Comparison of ENCODE assay signal across 16 cellular contexts in the genomic region with DNA sequence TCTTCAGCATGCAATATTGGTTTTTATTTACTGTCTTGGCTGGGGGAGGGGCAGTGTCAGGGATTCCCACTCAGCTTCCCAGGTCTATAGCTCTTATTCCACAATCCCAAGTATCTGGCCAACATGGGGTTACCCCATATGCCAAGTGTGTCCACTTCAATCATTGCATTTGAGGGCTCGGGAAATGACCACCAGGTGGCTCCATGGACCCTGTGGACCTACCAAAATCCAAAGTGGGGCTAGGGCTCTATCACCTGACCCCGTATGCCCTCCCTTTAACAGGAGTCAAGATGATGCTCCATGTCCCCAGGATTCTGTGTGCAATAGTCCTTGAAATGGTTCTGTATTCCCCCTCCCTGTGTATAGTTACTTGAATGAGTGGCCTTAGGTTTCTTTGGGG. TPM values are rescaled to one million over a fixed set of nuclear protein-coding genes. Genes with fewer than 3 reads are reported as not detected.
DNase-seq lines count a peak whose midpoint lies in the region; ATAC-seq, FAIRE-seq and TF ChIP-seq lines count a peak whose summit lies in the region.
"Had no signal": no experiment of that assay in that cellular context is flagged by ENCODE, and none has a peak within 500 bp of the region (broad histone marks: within the 10 kb centered on the region; RNA-seq: fewer than 3 reads in every experiment).

No MANE protein-coding gene starts in this region.

- TF ChIP-seq EP300 in HepG2 (IDR thresholded peaks at IDR 0.05; ENCODE audit: low read depth in 2 of 2, low read length in 2 of 2) (no peak), HepG2 (CRISPR knock-in tag; IDR thresholded peaks at IDR 0.05; ENCODE audit: borderline replicate concordance) (no peak)

- TF ChIP-seq CTCF in BE2C (IDR thresholded peaks at IDR 0.05; ENCODE audit: low read depth, low read length) (peak; percentile 51), GM13977 (IDR thresholded peaks at IDR 0.05; ENCODE audit: extremely low read depth, insufficient read depth, missing control alignments) (peak; percentile 16), WTC11 (IDR thresholded peaks at IDR 0.05) (no peak), HepG2 (CRISPR knock-in tag; IDR thresholded peaks at IDR 0.05) (peak; percentile 50; the same call in 1 of the 2 replicates)

- no peaks in the 10 kb centered on the region; the same call in 1 of the 2 replicates for H3K4me1 Mint-ChIP-seq in WTC11
- no peaks in the 10 kb centered on the region for H3K4me1 Mint-ChIP-seq in activated CD4-positive, alpha-beta memory T cell treated with anti-CD3 and anti-CD28 coated beads, Interleukin-2, amount 10 ng/mL, durations not matched to agents 7 days and 5 days

- ATAC-seq in WTC11: peak; percentile 64
- peak; percentile 16; the same call in 1 of the 3 replicates for ATAC-seq in HepG2
- ATAC-seq: Right ventricle myocardium inferior had no signal

- no peak for FAIRE-seq in HepG2 (lab: Jason Lieb, UNC)
- FAIRE-seq: GM12891 had no signal

- POLR2A ChIA-PET in WTC11 (lab: Charles Lee): no interaction called here
- POLR2A ChIA-PET in HepG2 (lab: Yijun Ruan, JAX): no interaction called here
- POLR2A ChIA-PET in activated CD4-positive, alpha-beta memory T cell treated with anti-CD3 and anti-CD28 coated beads, Interleukin-2, amount 10 ng/mL, durations not matched to agents 7 days and 5 days (lab: Charles Lee): no interaction called here

- no peaks in the 10 kb centered on the region for H4K20me1 ChIP-seq in HepG2 (ENCODE audit: insufficient read depth, low read length)

- CTCF ChIA-PET in WTC11 (lab: Charles Lee): interaction anchor here (1.2 to 1.6 kb wide), 3 partner anchors 10 to 45 kb away, joined by 3 to 5 read pairs (median 3); partner anchors contain the start of gene PER2
- CTCF ChIA-PET in HepG2 (lab: Yijun Ruan, JAX; ENCODE audit: low intra/inter-chr PET ratio, low total read pairs): no interaction called here
- CTCF ChIA-PET in activated CD4-positive, alpha-beta memory T cell treated with anti-CD3 and anti-CD28 coated beads, Interleukin-2, amount 10 ng/mL, durations not matched to agents 7 days and 5 days (lab: Charles Lee): no interaction called here

- in situ Hi-C loops in GM13977 (cut with MboI; ENCODE audit: low pct_unique_long_range_greater_than_20kb, low sequenced_read_pairs, unreplicated experiment): no loop called here
- in situ Hi-C loops in HepG2 (cut with HindIII; ENCODE audit: extremely low pct_ligation_motif_present, low pct_unique_long_range_greater_than_20kb): no loop called here

- intact Hi-C loops in HepG2 (cut with micrococcal nuclease; ENCODE audit: unreplicated experiment): loop anchor here (2.0 kb wide), 1 partner anchor 33 kb away; no protein-coding TSS in a partner anchor

- DNase-seq in BE2C: no peak
- DNase-seq in GM13977 (ENCODE audit: low spot score): no peak
- DNase-seq in WTC11 (ENCODE audit: low spot score): peak; percentile 49
- no peak for DNase-seq in HepG2 (ENCODE audit: low spot score)
- DNase-seq in stimulated activated CD8-positive, alpha-beta memory T cell treated with anti-CD3 and anti-CD28 coated beads, Interleukin-4, amount 100 ng/mL, for 48 hours: no peak
- DNase-seq in COLO829 (ENCODE audit: low spot score): no peak
- DNase-seq in SK-N-DZ (ENCODE audit: low spot score): no peak
- no peak for DNase-seq in activated CD4-positive, alpha-beta memory T cell treated with anti-CD3 and anti-CD28 coated beads, Interleukin-2, amount 10 ng/mL, durations not matched to agents 7 days and 5 days
- DNase-seq: activated T-cell treated with anti-CD3 and anti-CD28 coated beads for 4 hours; anterior cingulate cortex; hypothalamus; NCI-H226; stimulated activated CD4-positive, alpha-beta T cell treated with anti-CD3 and anti-CD28 coated beads, Interleukin-2, amount 100 ng/mL, for 48 hours had no signal

- H3K9me3 ChIP-seq in BE2C (no peaks in the 10 kb centered on the region), HepG2 (ENCODE audit: low read length) (no peaks in the 10 kb centered on the region)

- no peak overlapping the region for H2AFZ ChIP-seq in HepG2 (ENCODE audit: low read length)

- no peak overlapping the region for H3K4me3 ChIP-seq in BE2C (ENCODE audit: low read depth, low read length)
- no peak overlapping the region for H3K4me3 ChIP-seq in HepG2 (replicated peaks in 1 of 3; ENCODE audit: insufficient read depth in 1 of 3, low read depth in 2 of 3, low read length in 3 of 3)

- H3K4me3 Mint-ChIP-seq in WTC11: no peak overlapping the region
- no peak overlapping the region for H3K4me3 Mint-ChIP-seq in activated CD4-positive, alpha-beta memory T cell treated with anti-CD3 and anti-CD28 coated beads, Interleukin-2, amount 10 ng/mL, durations not matched to agents 7 days and 5 days
- H3K4me3 Mint-ChIP-seq: stimulated activated naive CD8-positive, alpha-beta T cell treated with anti-CD3 and anti-CD28 coated beads, Interleukin-15, Interleukin-2, amounts not matched to agents 100 ng/mL and 50 ng/mL, for 24 hours had no signal

- H3K27ac ChIP-seq in HepG2 (ENCODE audit: extremely low read length, insufficient read depth, low read length): no peak overlapping the region

- H3K36me3 ChIP-seq in BE2C (no peaks in the 10 kb centered on the region; the same call in 1 of the 2 replicates), HepG2 (replicated peaks in 1 of 2; ENCODE audit: control insufficient read depth in 1 of 2, insufficient read depth in 2 of 2, low read length in 2 of 2) (no peaks in the 10 kb centered on the region)

- BruUV-seq in HepG2 (replicated peaks; lab: Mats Ljungman, UMichigan): no TSS peak

- TF ChIP-seq POLR2A in HepG2 (IDR thresholded peaks at IDR 0.05; ENCODE audit: insufficient read depth in 1 of 2, low read depth in 2 of 2, low read length in 2 of 2): no peak

- H3K9ac ChIP-seq in HepG2 (ENCODE audit: insufficient read depth, low read depth, low read length): no peak overlapping the region

- H3K27ac Mint-ChIP-seq in WTC11: no peak overlapping the region
- no peak overlapping the region for H3K27ac Mint-ChIP-seq in activated CD4-positive, alpha-beta memory T cell treated with anti-CD3 and anti-CD28 coated beads, Interleukin-2, amount 10 ng/mL, durations not matched to agents 7 days and 5 days
- H3K27ac Mint-ChIP-seq: stimulated activated naive CD8-positive, alpha-beta T cell treated with anti-CD3 and anti-CD28 coated beads, Interleukin-15, Interleukin-2, amounts not matched to agents 100 ng/mL and 50 ng/mL, for 24 hours had no signal

- H3K36me3 Mint-ChIP-seq in WTC11: no peaks in the 10 kb centered on the region
- H3K36me3 Mint-ChIP-seq in activated CD4-positive, alpha-beta memory T cell treated with anti-CD3 and anti-CD28 coated beads, Interleukin-2, amount 10 ng/mL, durations not matched to agents 7 days and 5 days (ENCODE audit: low read depth): no peaks in the 10 kb centered on the region

- 43% methylated on average over 2 of the region's 2 CpGs for WGBS in HepG2 (ENCODE audit: low lambda C conversion rate)

- no peak for TF ChIP-seq RAD21 in HepG2 (CRISPR knock-in tag; IDR thresholded peaks at IDR 0.05)

- H3K79me2 ChIP-seq in HepG2 (ENCODE audit: insufficient read depth, low read length): no peaks in the 10 kb centered on the region

- no peaks in the 10 kb centered on the region for H3K27me3 Mint-ChIP-seq in WTC11 (ENCODE audit: low read depth)
- H3K27me3 Mint-ChIP-seq in activated CD4-positive, alpha-beta memory T cell treated with anti-CD3 and anti-CD28 coated beads, Interleukin-2, amount 10 ng/mL, durations not matched to agents 7 days and 5 days: peaks cover 9% of the 10 kb centered on the region

- no peak overlapping the region for H3K4me2 ChIP-seq in HepG2 (ENCODE audit: low read depth, low read length)

- H3K4me1 ChIP-seq in BE2C (no peaks in the 10 kb centered on the region), HepG2 (ENCODE audit: insufficient read depth, low read length) (peaks cover 23% of the 10 kb centered on the region)

- H3K27me3 ChIP-seq in BE2C (no peaks in the 10 kb centered on the region), HepG2 (ENCODE audit: control insufficient read depth in 1 of 2, insufficient read depth in 2 of 2, low read length in 2 of 2) (peaks cover 1 to 2% of the 10 kb centered on the region in 2 experiments; a peak in 3 of 5 replicates)

- H3K9me3 Mint-ChIP-seq in WTC11: no peaks in the 10 kb centered on the region
- H3K9me3 Mint-ChIP-seq in activated CD4-positive, alpha-beta memory T cell treated with anti-CD3 and anti-CD28 coated beads, Interleukin-2, amount 10 ng/mL, durations not matched to agents 7 days and 5 days: no peaks in the 10 kb centered on the region
- H3K9me3 Mint-ChIP-seq: stimulated activated naive CD8-positive, alpha-beta T cell treated with anti-CD3 and anti-CD28 coated beads, Interleukin-15, Interleukin-2, amounts not matched to agents 100 ng/mL and 50 ng/mL, for 24 hours had no signal

RNA-seq across cellular contexts. Expression of gene TRAF3IP1, which starts 12.1 kb away (rescaled TPM):
- 7.3 TPM for polyA plus RNA-seq in BE2C (2012; ENCODE audit: insufficient read depth, insufficient read length, low read depth)
- total RNA-seq in WTC11 (2021) (14.7 to 18.7 TPM (median 16.8 TPM) in 3 replicates), HepG2 (2016; rRNA removed; fragmentation: Illumina TruSeq; extraction: Trizol) (12.9 TPM in 2 replicates)
- 11.5 and 11.7 TPM in 2 replicates for total RNA-seq in HepG2 (2016; cell fraction: cytosol; rRNA removed; fragmentation: Illumina TruSeq; extraction: Trizol; ENCODE audit: low read depth)
- 12.5 and 15.2 TPM in 2 replicates for total RNA-seq in HepG2 (2016; cell fraction: insoluble cytoplasmic fraction; rRNA removed; fragmentation: Illumina TruSeq; extraction: Trizol)
- 8.5 and 9.1 TPM in 2 replicates for total RNA-seq in HepG2 (2016; cell fraction: membrane; rRNA removed; fragmentation: Illumina TruSeq; extraction: Trizol)
- 6.5 and 10.2 TPM in 2 replicates for total RNA-seq in HepG2 (2016; cell fraction: nucleus; rRNA removed; fragmentation: Illumina TruSeq; extraction: Trizol)
- 4.1 and 5.0 TPM in 2 replicates for polyA plus RNA-seq in HepG2 (2011; rRNA removed)
- polyA plus RNA-seq in HepG2 (2011; cell fraction: cytosol; rRNA removed): 2.7 and 3.7 TPM in 2 replicates
- polyA plus RNA-seq in HepG2 (2011; cell fraction: nucleus; rRNA removed): 4.1 and 4.3 TPM in 2 replicates
- polyA plus RNA-seq in HepG2 (2012): 7.5 and 8.6 TPM in 2 replicates
- 1.2 and 1.5 TPM in 2 replicates for polyA plus RNA-seq in HepG2 (2016; cell fraction: cytosol; fragmentation: Illumina TruSeq; extraction: Trizol; ENCODE audit: low read depth)
- polyA plus RNA-seq in HepG2 (2016; cell fraction: insoluble cytoplasmic fraction; fragmentation: Illumina TruSeq; extraction: Trizol; ENCODE audit: low read depth): 16.1 and 18.0 TPM in 2 replicates
- polyA plus RNA-seq in HepG2 (2016; cell fraction: membrane; fragmentation: Illumina TruSeq; extraction: Trizol; ENCODE audit: low read depth): 4.0 and 4.6 TPM in 2 replicates
- polyA plus RNA-seq in HepG2 (2016; cell fraction: nucleus; fragmentation: Illumina TruSeq; extraction: Trizol; ENCODE audit: insufficient read depth, low read depth): 17.1 and 17.8 TPM in 2 replicates
- 3.0 and 4.5 TPM in 2 replicates for polyA minus RNA-seq in HepG2 (2011; rRNA and poly(A)+ RNA removed; ENCODE audit: low replicate concordance)
- 2.3 and 3.6 TPM in 2 replicates for polyA minus RNA-seq in HepG2 (2011; cell fraction: cytosol; rRNA and poly(A)+ RNA removed)
- polyA minus RNA-seq in HepG2 (2011; cell fraction: nucleus; rRNA and poly(A)+ RNA removed): 2.7 and 3.7 TPM in 2 replicates
- 5.2 and 6.8 TPM in 2 replicates for polyA plus RNA-seq in SK-N-DZ (2014; cell fraction: cytosol; rRNA removed)
- 1.8 and 2.7 TPM in 2 replicates for polyA plus RNA-seq in SK-N-DZ (2014; cell fraction: nucleus; rRNA removed)
- 1 to 10 TPM; 5.4 to 7.0 TPM for total RNA-seq in activated CD4-positive, alpha-beta memory T cell treated with anti-CD3 and anti-CD28 coated beads, Interleukin-2, amount 10 ng/mL, durations not matched to agents 7 days and 5 days

RNA-seq across cellular contexts. Expression of gene PER2, which starts 19.8 kb away (rescaled TPM):
- polyA plus RNA-seq in BE2C (2012; ENCODE audit: insufficient read depth, insufficient read length, low read depth): 15.7 TPM
- total RNA-seq in WTC11 (2021) (4.1 to 6.6 TPM (median 5.5 TPM) in 3 replicates), HepG2 (2016; rRNA removed; fragmentation: Illumina TruSeq; extraction: Trizol) (6.8 and 9.4 TPM in 2 replicates)
- total RNA-seq in HepG2 (2016; cell fraction: cytosol; rRNA removed; fragmentation: Illumina TruSeq; extraction: Trizol; ENCODE audit: low read depth): 21.5 and 22.6 TPM in 2 replicates
- total RNA-seq in HepG2 (2016; cell fraction: insoluble cytoplasmic fraction; rRNA removed; fragmentation: Illumina TruSeq; extraction: Trizol): 5.4 and 8.6 TPM in 2 replicates
- 9.6 TPM in 2 replicates for total RNA-seq in HepG2 (2016; cell fraction: membrane; rRNA removed; fragmentation: Illumina TruSeq; extraction: Trizol)
- 9.6 and 11.5 TPM in 2 replicates for total RNA-seq in HepG2 (2016; cell fraction: nucleus; rRNA removed; fragmentation: Illumina TruSeq; extraction: Trizol)
- polyA plus RNA-seq in HepG2 (2011; rRNA removed): 5.1 TPM in 2 replicates
- 2.3 and 2.9 TPM in 2 replicates for polyA plus RNA-seq in HepG2 (2011; cell fraction: cytosol; rRNA removed)
- polyA plus RNA-seq in HepG2 (2011; cell fraction: nucleus; rRNA removed): 12.7 and 15.5 TPM in 2 replicates
- 7.2 and 7.6 TPM in 2 replicates for polyA plus RNA-seq in HepG2 (2012)
- 0.31 and 0.44 TPM in 2 replicates for polyA plus RNA-seq in HepG2 (2016; cell fraction: cytosol; fragmentation: Illumina TruSeq; extraction: Trizol; ENCODE audit: low read depth)
- 5.0 and 6.1 TPM in 2 replicates for polyA plus RNA-seq in HepG2 (2016; cell fraction: insoluble cytoplasmic fraction; fragmentation: Illumina TruSeq; extraction: Trizol; ENCODE audit: low read depth)
- 1.3 and 1.5 TPM in 2 replicates for polyA plus RNA-seq in HepG2 (2016; cell fraction: membrane; fragmentation: Illumina TruSeq; extraction: Trizol; ENCODE audit: low read depth)
- polyA plus RNA-seq in HepG2 (2016; cell fraction: nucleus; fragmentation: Illumina TruSeq; extraction: Trizol; ENCODE audit: insufficient read depth, low read depth): 18.1 and 18.4 TPM in 2 replicates
- 8.0 and 20.0 TPM in 2 replicates for polyA minus RNA-seq in HepG2 (2011; rRNA and poly(A)+ RNA removed; ENCODE audit: low replicate concordance)
- 6.6 and 9.5 TPM in 2 replicates for polyA minus RNA-seq in HepG2 (2011; cell fraction: cytosol; rRNA and poly(A)+ RNA removed)
- 40.7 and 48.7 TPM in 2 replicates for polyA minus RNA-seq in HepG2 (2011; cell fraction: nucleus; rRNA and poly(A)+ RNA removed)
- 0.90 and 1.0 TPM in 2 replicates for polyA plus RNA-seq in SK-N-DZ (2014; cell fraction: cytosol; rRNA removed)
- polyA plus RNA-seq in SK-N-DZ (2014; cell fraction: nucleus; rRNA removed): 0.71 and 3.6 TPM in 2 replicates
- 1 to 10 TPM; 8.7 to 9.2 TPM for total RNA-seq in activated CD4-positive, alpha-beta memory T cell treated with anti-CD3 and anti-CD28 coated beads, Interleukin-2, amount 10 ng/mL, durations not matched to agents 7 days and 5 days
